ENCODE assay signal across 8 cellular contexts in the genomic region with DNA sequence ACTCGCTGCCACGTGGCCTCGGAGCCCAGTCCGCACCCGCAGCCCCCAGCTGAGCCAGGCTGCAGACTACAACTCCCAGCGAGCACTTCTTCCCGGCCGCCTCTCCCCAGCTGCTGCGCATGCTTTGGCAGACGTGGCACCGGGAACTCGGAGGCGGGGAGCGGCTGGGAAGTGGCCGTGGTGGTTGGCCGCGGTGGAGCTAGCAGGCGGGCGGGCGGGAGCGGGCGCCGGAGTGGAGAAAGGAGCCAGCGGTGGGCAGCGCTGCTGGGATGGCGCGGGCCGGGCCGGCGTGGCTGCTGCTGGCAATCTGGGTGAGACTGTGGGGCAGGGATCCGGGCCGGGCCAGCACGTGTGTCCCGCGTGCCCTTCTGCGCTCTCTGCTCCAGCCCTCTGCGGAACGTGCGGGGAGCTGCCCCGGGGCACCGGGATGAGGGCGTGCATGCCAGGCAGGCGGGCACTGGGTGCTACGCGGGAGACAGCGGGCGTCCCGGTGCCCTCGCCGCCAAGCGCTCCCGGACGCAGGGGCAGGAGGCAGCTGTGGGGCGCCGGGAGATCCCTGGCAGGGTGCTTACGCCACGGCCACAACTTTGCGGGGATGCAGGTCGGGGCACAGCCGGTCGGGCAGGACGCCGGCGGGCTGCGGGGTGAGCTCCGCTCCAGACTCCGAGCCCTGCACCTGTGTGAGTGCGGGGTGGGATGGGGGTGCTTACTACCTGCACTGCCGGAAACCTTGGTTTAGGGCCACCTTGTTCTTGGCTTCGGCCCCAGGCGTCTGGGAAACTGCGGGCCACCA. TPM values are rescaled to one million over a fixed set of nuclear protein-coding genes. Genes with fewer than 3 reads are reported as not detected.
DNase-seq lines count a peak whose midpoint lies in the region; ATAC-seq, FAIRE-seq and TF ChIP-seq lines count a peak whose summit lies in the region.

A gene (plus strand): TSS at position 130 of the 793 bp plus-strand sequence. CDS start 140 bp downstream, at position 270.

- FAIRE-seq in keratinocyte (lab: Jason Lieb, UNC) = no peak

- peak within 1 kb of the TSS; percentile 84 for H3K4me3 ChIP-seq in WI38 (ENCODE audit: low read depth, low read length)
- H3K4me3 ChIP-seq in keratinocyte (ENCODE audit: control insufficient read depth in 2 of 3, extremely low read depth in 1 of 3, insufficient read depth in 2 of 3, low read depth in 1 of 3, low read length in 3 of 3) = peak within 1 kb of the TSS; percentile 77 to 95 (median 86)

- peaks cover 51% of the 10 kb centered on the region for H3K79me2 ChIP-seq in keratinocyte (ENCODE audit: control insufficient read depth, insufficient read depth, low read length)

- no peak for TF ChIP-seq CTCF in WI38 (IDR thresholded peaks at IDR 0.05; ENCODE audit: low read depth, low read length)
- TF ChIP-seq CTCF in keratinocyte (optimal IDR thresholded peaks at IDR 0.05 in 1 of 3, IDR thresholded peaks at IDR 0.05 in 1 of 3, conservative IDR thresholded peaks at IDR 0.05 in 1 of 3; ENCODE audit: extremely low read depth in 1 of 3, insufficient read depth in 2 of 3, low read length in 3 of 3) = no peak

- no peaks in the 10 kb centered on the region for H3K9me3 ChIP-seq in keratinocyte (ENCODE audit: control insufficient read depth, low read depth, low read length)

- ATAC-seq in GM18868 (IDR thresholded peaks at IDR 0.05; ENCODE audit: unreplicated experiment) = peak; percentile 91
- ATAC-seq in HG03103 (IDR thresholded peaks at IDR 0.05; ENCODE audit: low read depth, unreplicated experiment) = peak; percentile 81

- peaks cover 9% of the 10 kb centered on the region for H3K9me1 ChIP-seq in keratinocyte (ENCODE audit: control insufficient read depth, extremely low read depth, insufficient read depth, low read length)

- dilution Hi-C loops in keratinocyte (cut with MboI; ENCODE audit: extremely low pct_ligation_motif_present, low sequenced_read_pairs) = no loop called here

- peak within 1 kb of the TSS; percentile 90 for H2AFZ ChIP-seq in keratinocyte (ENCODE audit: control insufficient read depth, low read length)

- DNase-seq in ACHN (peak; percentile 86), NCI-H2196 (lab: John Stamatoyannopoulos, UW; ENCODE audit: unreplicated experiment) (peak; percentile 97), keratinocyte (ENCODE audit: low read depth, low spot score) (peak; percentile 36)
- peak; percentile 19 for DNase-seq in central memory CD4-positive, alpha-beta T cell
- peak; percentile 80 for DNase-seq in stimulated activated CD4-positive, alpha-beta T cell treated with anti-CD3 and anti-CD28 coated beads, Interleukin-12 subunit alpha, Interleukin-12 subunit beta, amount 100 ng/mL, for 4 hours

- no peaks in the 10 kb centered on the region for H3K27me3 ChIP-seq in keratinocyte (ENCODE audit: control insufficient read depth, extremely low read depth, insufficient read depth, low read length)

- H3K36me3 ChIP-seq in keratinocyte (ENCODE audit: control insufficient read depth in 2 of 2, extremely low read depth in 1 of 2, insufficient read depth in 2 of 2, low read length in 2 of 2) = peaks cover 0 to 8% of the 10 kb centered on the region in 2 experiments

- peak within 1 kb of the TSS; percentile 86 for H3K4me2 ChIP-seq in keratinocyte (ENCODE audit: control insufficient read depth, extremely low read depth, insufficient read depth, low read depth, low read length)

- peaks cover 15% of the 10 kb centered on the region for H4K20me1 ChIP-seq in keratinocyte (ENCODE audit: control insufficient read depth, extremely low read depth, insufficient read depth, low read length)

- in situ Hi-C loops in ACHN (cut with HindIII; ENCODE audit: low pct_ligation_motif_present, low pct_unique_long_range_greater_than_20kb, low sequenced_read_pairs) = no loop called here

- H3K9ac ChIP-seq in keratinocyte (ENCODE audit: control insufficient read depth, extremely low read depth, insufficient read depth, low read length) = peak within 1 kb of the TSS; percentile 87

- peaks cover 22% of the 10 kb centered on the region for H3K4me1 ChIP-seq in keratinocyte (ENCODE audit: control insufficient read depth, extremely low read depth, insufficient read depth, low read length)

- H3K27ac ChIP-seq in keratinocyte (ENCODE audit: control insufficient read depth, insufficient read depth, low read length) = peak within 1 kb of the TSS; percentile 72

RNA-seq across cellular contexts. Expression of the gene that starts here (rescaled TPM):
- polyA plus RNA-seq in keratinocyte = 23.5 to 29.8 TPM (median 29.6 TPM) in 3 replicates
- 24.8 TPM for polyA plus RNA-seq in keratinocyte (2011; ENCODE audit: low read depth)
- 15.9 and 17.0 TPM in 2 replicates for polyA plus RNA-seq in keratinocyte (2011; cell fraction: cytosol; rRNA removed)
- polyA plus RNA-seq in keratinocyte (2011; cell fraction: nucleus; rRNA removed) = 53.9 and 57.5 TPM in 2 replicates
- polyA plus RNA-seq in keratinocyte (2012; ENCODE audit: low replicate concordance) = 11.6 and 32.4 TPM in 2 replicates
- polyA minus RNA-seq in keratinocyte = 19.6 to 21.1 TPM (median 20.7 TPM) in 3 replicates
- polyA minus RNA-seq in keratinocyte (2011; cell fraction: cytosol; rRNA and poly(A)+ RNA removed) = 17.5 TPM
- 16.8 and 26.0 TPM in 2 replicates for polyA minus RNA-seq in keratinocyte (2011; cell fraction: nucleus; rRNA and poly(A)+ RNA removed)

Comparison
In these comparisons a context has a peak if more than half of its experiments do, and no peak if none do; other contexts are left out.
1. Peak in every context shown above with its lines: DNase-seq, ATAC-seq, H3K4me3 ChIP-seq and H3K27ac ChIP-seq.
2. DNase-seq: peak in every context shown above with its lines; median percentile 97 in NCI-H2196; 86 in ACHN; 80 in stimulated activated CD4-positive, alpha-beta T cell treated with anti-CD3 and anti-CD28 coated beads, Interleukin-12 subunit alpha, Interleukin-12 subunit beta, amount 100 ng/mL, for 4 hours; 36 in keratinocyte; 19 in central memory CD4-positive, alpha-beta T cell.